Comparison of ENCODE assay signal across 7 cellular contexts in genomic region chr4:38523524-38524448, GRCh38.
DNase-seq lines count a peak whose midpoint lies in the region; ATAC-seq and TF ChIP-seq lines count a peak whose summit lies in the region.

No MANE protein-coding gene starts in this region.

- DNase-seq in GM19240 (ENCODE audit: insufficient read length, low spot score) (peak; percentile 71), T-helper 2 cell (peak in 3 of 5 experiments; percentile 39 to 99 (median 58)), fibroblast of peridontal ligament (ENCODE audit: extremely low read depth) (peak; percentile 86), substantia nigra (lab: John Stamatoyannopoulos, UW) (peak in 1 of 49 donors; percentile 19), GM03348 (ENCODE audit: low spot score) (no peak), tibial artery (no peak)

- no peaks in the 10 kb centered on the region for H3K4me1 ChIP-seq in tibial artery

- peak; percentile 94 for ATAC-seq in HG03045 (IDR thresholded peaks at IDR 0.05; ENCODE audit: unreplicated experiment)

- H3K27ac ChIP-seq in substantia nigra (ENCODE audit: low read depth, low read length, poor library complexity, severe bottlenecking) (peak overlapping the region; percentile 30), tibial artery (no peak overlapping the region)

- intact Hi-C loops in tibial artery (cut with DNase I; ENCODE audit: low total_unique reads) = no loop called here

- TF ChIP-seq CTCF in tibial artery (IDR thresholded peaks at IDR 0.05) = no peak

- H3K27me3 ChIP-seq in tibial artery = no peaks in the 10 kb centered on the region

- no peaks in the 10 kb centered on the region for H3K9me3 ChIP-seq in tibial artery

- H3K36me3 ChIP-seq in tibial artery = no peaks in the 10 kb centered on the region

- H3K4me3 ChIP-seq in tibial artery = no peak overlapping the region

Comparison
In these comparisons a context has a peak if more than half of its experiments do, and no peak if none do; other contexts are left out.
1. DNase-seq: peak in GM19240 (single experiment), T-helper 2 cell (3 of 5) and fibroblast of peridontal ligament (single experiment); none in GM03348 (single experiment) and tibial artery (0 of 2).